23 cellular contexts compared by ENCODE assay signal in the genomic region with DNA sequence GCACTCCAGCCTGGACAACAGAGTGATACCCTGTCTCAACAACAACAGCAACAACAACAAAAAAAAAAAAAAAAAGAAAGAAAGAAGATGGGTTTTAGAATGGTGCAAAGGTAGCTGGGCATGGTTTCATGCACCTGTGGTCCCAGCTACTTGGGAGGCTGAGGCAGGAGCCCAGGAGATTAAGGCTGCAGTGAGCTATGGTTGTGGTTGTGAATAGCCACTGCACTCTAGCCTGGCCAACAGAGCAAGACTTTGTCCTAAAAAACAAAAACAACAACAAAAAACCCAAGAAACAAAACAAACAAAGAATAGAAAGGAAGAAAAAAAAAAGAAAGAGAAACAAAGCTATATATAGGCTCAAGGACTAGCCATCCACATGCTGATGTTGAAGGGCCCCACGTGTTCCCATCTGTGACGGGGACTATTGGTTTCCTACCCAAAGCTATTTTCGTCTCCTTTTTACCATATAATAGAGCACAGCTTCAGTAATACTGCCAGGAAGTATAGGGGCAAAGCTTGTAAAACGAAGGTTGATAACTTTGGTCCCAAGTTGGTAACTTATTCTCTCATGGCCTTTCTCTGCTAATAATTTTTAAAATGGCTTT. TPM values are rescaled to one million over a fixed set of nuclear protein-coding genes. Genes with fewer than 3 reads are reported as not detected.
DNase-seq lines count a peak whose midpoint lies in the region; ATAC-seq and TF ChIP-seq lines count a peak whose summit lies in the region.
"Had no signal": no experiment of that assay in that cellular context is flagged by ENCODE, and none has a peak within 500 bp of the region (broad histone marks: within the 10 kb centered on the region; RNA-seq: fewer than 3 reads in every experiment).

No MANE protein-coding gene starts in this region.

- no peaks in the 10 kb centered on the region for H3K9me3 Mint-ChIP-seq in activated naive CD4-positive, alpha-beta T cell treated with anti-CD3 and anti-CD28 coated beads, Interleukin-2, amount 10 ng/mL, durations not matched to agents 7 days and 5 days
- H3K9me3 Mint-ChIP-seq: neural crest cell had no signal

- no peak for TF ChIP-seq EP300 in tibial nerve (IDR thresholded peaks at IDR 0.05)

- TF ChIP-seq CTCF in tibial nerve (IDR thresholded peaks at IDR 0.05), result no peak

- H3K4me1 ChIP-seq in tibial nerve, result no peaks in the 10 kb centered on the region
- H3K4me1 ChIP-seq: psoas muscle, transverse colon had no signal

- peaks cover 31% of the 10 kb centered on the region for H3K27me3 Mint-ChIP-seq in activated naive CD4-positive, alpha-beta T cell treated with anti-CD3 and anti-CD28 coated beads, Interleukin-2, amount 10 ng/mL, durations not matched to agents 7 days and 5 days
- peaks cover 50% of the 10 kb centered on the region for H3K27me3 Mint-ChIP-seq in T-helper 17 cell

- H3K4me1 Mint-ChIP-seq in activated naive CD4-positive, alpha-beta T cell treated with anti-CD3 and anti-CD28 coated beads, Interleukin-2, amount 10 ng/mL, durations not matched to agents 7 days and 5 days, result no peaks in the 10 kb centered on the region
- no peaks in the 10 kb centered on the region for H3K4me1 Mint-ChIP-seq in T-helper 17 cell

- peaks cover 0 to 21% of the 10 kb centered on the region in 2 donors for H3K27me3 ChIP-seq in tibial nerve

- no peak for TF ChIP-seq POLR2A in tibial nerve (IDR thresholded peaks at IDR 0.05)

- no peak overlapping the region for H3K4me3 ChIP-seq in tibial nerve
- H3K4me3 ChIP-seq: GM23248, psoas muscle, transverse colon had no signal

- H3K36me3 Mint-ChIP-seq in activated naive CD4-positive, alpha-beta T cell treated with anti-CD3 and anti-CD28 coated beads, Interleukin-2, amount 10 ng/mL, durations not matched to agents 7 days and 5 days, result no peaks in the 10 kb centered on the region
- H3K36me3 Mint-ChIP-seq in T-helper 17 cell (ENCODE audit: low read depth), result peaks cover 2% of the 10 kb centered on the region
- H3K36me3 Mint-ChIP-seq: stimulated activated memory B cell treated with anti-CD40 and anti-IgM and Interleukin-4, amounts not matched to agents 10 μg/mL and 1 μg/mL and 100 μg/mL, for 72 hours had no signal

- H3K27ac Mint-ChIP-seq in activated naive CD4-positive, alpha-beta T cell treated with anti-CD3 and anti-CD28 coated beads, Interleukin-2, amount 10 ng/mL, durations not matched to agents 7 days and 5 days, result peak overlapping the region; percentile 10
- H3K27ac Mint-ChIP-seq in T-helper 17 cell, result no peak overlapping the region
- H3K27ac Mint-ChIP-seq: stimulated activated memory B cell treated with anti-CD40 and anti-IgM and Interleukin-4, amounts not matched to agents 10 μg/mL and 1 μg/mL and 100 μg/mL, for 72 hours had no signal

- no peaks in the 10 kb centered on the region for H3K36me3 ChIP-seq in tibial nerve
- H3K36me3 ChIP-seq: transverse colon had no signal

- CTCF ChIA-PET in activated naive CD4-positive, alpha-beta T cell treated with anti-CD3 and anti-CD28 coated beads, Interleukin-2, amount 10 ng/mL, durations not matched to agents 7 days and 5 days (lab: Charles Lee), result no interaction called here

- 67 to 68% methylated on average over 4 of the region's 4 CpGs for WGBS in tibial nerve, 2 donors

- no peak overlapping the region for H3K27ac ChIP-seq in tibial nerve
- H3K27ac ChIP-seq: 22Rv1, GM23248, psoas muscle, transverse colon had no signal

- peak; percentile 57 for ATAC-seq in GM21737 (IDR thresholded peaks at IDR 0.05; ENCODE audit: unreplicated experiment)
- peak; percentile 72 for ATAC-seq in HG03064 (IDR thresholded peaks at IDR 0.05; ENCODE audit: low read depth, unreplicated experiment)
- ATAC-seq in T-helper 17 cell, result no peak
- ATAC-seq: psoas muscle; stimulated activated memory B cell treated with anti-CD40 and anti-IgM and Interleukin-4, amounts not matched to agents 10 μg/mL and 1 μg/mL and 100 μg/mL, for 72 hours had no signal

- no peaks in the 10 kb centered on the region for H3K9me3 ChIP-seq in tibial nerve
- H3K9me3 ChIP-seq in T-helper 17 cell (ENCODE audit: control insufficient read depth, low read length, poor library complexity, severe bottlenecking), result no peaks in the 10 kb centered on the region
- H3K9me3 ChIP-seq: psoas muscle, transverse colon had no signal

- H3K4me3 Mint-ChIP-seq in activated naive CD4-positive, alpha-beta T cell treated with anti-CD3 and anti-CD28 coated beads, Interleukin-2, amount 10 ng/mL, durations not matched to agents 7 days and 5 days, result no peak overlapping the region
- H3K4me3 Mint-ChIP-seq in T-helper 17 cell, result no peak overlapping the region
- H3K4me3 Mint-ChIP-seq: neural crest cell; stimulated activated memory B cell treated with anti-CD40 and anti-IgM and Interleukin-4, amounts not matched to agents 10 μg/mL and 1 μg/mL and 100 μg/mL, for 72 hours had no signal

- DNase-seq in activated naive CD4-positive, alpha-beta T cell treated with anti-CD3 and anti-CD28 coated beads, Interleukin-2, amount 10 ng/mL, durations not matched to agents 7 days and 5 days, result no peak
- no peak for DNase-seq in activated naive CD4-positive, alpha-beta T cell (lab: John Stamatoyannopoulos, UW)
- DNase-seq in tibial nerve (ENCODE audit: low spot score in 2 of 2) (no peak), COLO668 (lab: John Stamatoyannopoulos, UW; ENCODE audit: unreplicated experiment) (no peak), HT-29 (ENCODE audit: low spot score) (no peak), T-helper 17 cell (no peak)
- DNase-seq: activated CD4-positive, CD25-positive, alpha-beta regulatory T cell treated with anti-CD3 and anti-CD28 coated beads, Interleukin-2, amount 50 U/mL, for 72 hours; activated effector memory CD4-positive, alpha-beta T cell treated with Interleukin-2 at 50 U/mL for 16 hours; anterior cingulate cortex; DMS79; GM23248; Kasumi-1; left cardiac atrium; midbrain; NCI-H1436 treated with DMSO at 0.1 percent for 48 hours; NCI-H2227 treated with DMSO at 0.1 percent for 48 hours; psoas muscle; transverse colon had no signal

RNA-seq across cellular contexts. Expression of a gene that starts 7.9 kb away (rescaled TPM):
- total RNA-seq in tibial nerve (10 to 100 TPM; 14.7 to 44.1 (median 20.5) TPM), T-helper 17 cell (10 to 100 TPM; 11.7 to 15.5 TPM)
- 50.6 and 56.3 TPM in 2 replicates for total RNA-seq in HT-29 (2014; rRNA removed; shearing (Covaris generic))

RNA-seq across cellular contexts. Expression of a gene that starts 46.0 kb away (rescaled TPM):
- total RNA-seq in tibial nerve (10 to 100 TPM; 10.7 to 15.3 (median 11.6) TPM), T-helper 17 cell (10 to 100 TPM; 10.8 to 11.7 TPM)
- total RNA-seq in HT-29 (2014; rRNA removed; shearing (Covaris generic)), result 3.5 and 8.4 TPM in 2 replicates
